ENCODE assay signal across 1 cellular context in genomic region chr4:47510506-47511143, GRCh38.
A peak's percentile ranks its signal among the peaks of the same experiment; 100 is the strongest.
TF ChIP-seq lines count a peak whose summit lies in the region.

No MANE protein-coding gene starts in this region.

TF ChIP-seq in GM12878, 131 proteins besides CTCF, POLR2A, EP300 and RAD21 (continued from another document):
- TF ChIP-seq CBX3 (IDR thresholded peaks at IDR 0.05; ENCODE audit: borderline replicate concordance, low read depth) (no peak), FOXK2 (IDR thresholded peaks at IDR 0.05) (no peak), POU2F2 (IDR thresholded peaks at IDR 0.05; ENCODE audit: borderline replicate concordance, low read depth, low read length) (peak; percentile 43; the same call in 1 of the 3 replicates), NKRF (conservative IDR thresholded peaks at IDR 0.05) (no peak), RB1 (IDR thresholded peaks at IDR 0.05; ENCODE audit: borderline replicate concordance) (no peak), ASH2L (IDR thresholded peaks at IDR 0.05; ENCODE audit: borderline replicate concordance, low read depth) (no peak), HSF1 (IDR thresholded peaks at IDR 0.05; ENCODE audit: low read depth, low read length) (no peak), KAT2A (conservative IDR thresholded peaks at IDR 0.05; ENCODE audit: control insufficient read depth, low read depth, low read length) (no peak), NR2F1 (conservative IDR thresholded peaks at IDR 0.05) (no peak), ZZZ3 (IDR thresholded peaks at IDR 0.05; ENCODE audit: control insufficient read depth, insufficient read length, low read depth) (no peak), SRF (IDR thresholded peaks at IDR 0.05; ENCODE audit: low read depth in 2 of 2, low read length in 2 of 2) (no peak), STAT1 (conservative IDR thresholded peaks at IDR 0.05) (no peak), SMARCA5 (IDR thresholded peaks at IDR 0.05) (no peak), MXI1 (IDR thresholded peaks at IDR 0.05; ENCODE audit: low read depth, low read length) (no peak), SKIL (IDR thresholded peaks at IDR 0.05; ENCODE audit: low read depth, poor library complexity, severe bottlenecking) (peak; percentile 94), RCOR1 (conservative IDR thresholded peaks at IDR 0.05; ENCODE audit: low read depth, low read length) (no peak), GATAD2B (conservative IDR thresholded peaks at IDR 0.05; ENCODE audit: low read depth) (no peak), USF1 (IDR thresholded peaks at IDR 0.05; ENCODE audit: borderline replicate concordance, extremely low read length, insufficient read depth, low read depth, low read length) (no peak), E2F4 (IDR thresholded peaks at IDR 0.05; ENCODE audit: low read depth, low read length) (no peak), CREM (IDR thresholded peaks at IDR 0.05; ENCODE audit: low read depth) (peak; percentile 48; the same call in 1 of the 2 replicates), POLR2AphosphoS2 (IDR thresholded peaks at IDR 0.05; ENCODE audit: low read depth, low read length) (no peak), RAD51 (IDR thresholded peaks at IDR 0.05) (peak; percentile 33; the same call in 1 of the 2 replicates), NR2C1 (IDR thresholded peaks at IDR 0.05) (no peak), TAF1 (IDR thresholded peaks at IDR 0.05; ENCODE audit: borderline replicate concordance, low read depth, low read length) (no peak), RELA (IDR thresholded peaks at IDR 0.05; ENCODE audit: borderline replicate concordance, partially characterized antibody) (no peak), HDAC2 (IDR thresholded peaks at IDR 0.05) (no peak), E2F8 (IDR thresholded peaks at IDR 0.05; ENCODE audit: low read depth, partially characterized antibody) (no peak), ATF2 (IDR thresholded peaks at IDR 0.05; ENCODE audit: low read length) (peak; percentile 85), IRF3 (IDR thresholded peaks at IDR 0.05) (no peak), ESRRA (IDR thresholded peaks at IDR 0.05; ENCODE audit: low read length) (no peak), HCFC1 (IDR thresholded peaks at IDR 0.05; ENCODE audit: low read length) (no peak), FOXM1 (IDR thresholded peaks at IDR 0.05; ENCODE audit: low read depth, low read length) (peak; percentile 80; the same call in 1 of the 2 replicates), ZSCAN29 (IDR thresholded peaks at IDR 0.05) (no peak), POLR2AphosphoS5 (IDR thresholded peaks at IDR 0.05; ENCODE audit: low read length) (no peak), CUX1 (IDR thresholded peaks at IDR 0.05; ENCODE audit: insufficient replicate concordance, low read depth, low read length) (no peak), MLLT1 (IDR thresholded peaks at IDR 0.05) (peak; percentile 56; the same call in 1 of the 2 replicates), SPI1 (IDR thresholded peaks at IDR 0.05; ENCODE audit: borderline replicate concordance, insufficient read depth, low read depth, low read length) (peak; percentile 96), IRF4 (IDR thresholded peaks at IDR 0.05; ENCODE audit: low read depth, low read length) (peak; percentile 78)
